ENCODE assay signal across 15 cellular contexts in the genomic region with DNA sequence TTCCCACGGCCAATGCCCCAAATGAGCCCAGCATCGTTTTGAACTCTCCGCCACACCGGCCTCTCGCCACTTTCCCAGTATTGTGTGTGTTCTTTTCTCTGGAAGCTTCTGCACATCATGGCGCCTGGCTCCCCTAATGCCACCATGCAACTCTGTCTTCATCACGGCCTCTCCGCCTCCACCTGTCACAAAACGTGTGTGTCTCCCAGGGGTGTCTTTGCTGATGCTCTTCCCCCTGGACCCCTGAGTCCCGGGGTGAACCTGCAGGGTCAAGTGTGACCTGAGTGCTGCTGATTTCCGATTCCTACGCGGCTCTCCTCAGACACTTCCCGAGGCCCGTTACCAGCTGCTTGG.
DNase-seq lines count a peak whose midpoint lies in the region; ATAC-seq and TF ChIP-seq lines count a peak whose summit lies in the region.
"Had no signal": no experiment of that assay in that cellular context is flagged by ENCODE, and none has a peak within 500 bp of the region (broad histone marks: within the 10 kb centered on the region; RNA-seq: fewer than 3 reads in every experiment).

No MANE protein-coding gene starts in this region.

- H4K20me1 ChIP-seq in IMR-90 (ENCODE audit: insufficient read depth, low read length), result no peaks in the 10 kb centered on the region

- H3K4me1 ChIP-seq in IMR-90 (ENCODE audit: control insufficient read depth, insufficient read depth, low read length) (no peaks in the 10 kb centered on the region), trophoblast cell (ENCODE audit: control insufficient read depth in 1 of 2, insufficient read depth in 2 of 2, low read length in 2 of 2) (peaks cover 8 to 18% of the 10 kb centered on the region in 2 experiments), tibial artery (peaks cover 7 to 74% (median 29%) of the 10 kb centered on the region in 4 donors)

- H3K23ac ChIP-seq in IMR-90 (ENCODE audit: low read depth, low read length) (no peak overlapping the region), trophoblast cell (ENCODE audit: low read length) (no peak overlapping the region)

- H3K79me2 ChIP-seq in trophoblast cell (ENCODE audit: control insufficient read depth, insufficient read depth, low read length, poor library complexity), result no peaks in the 10 kb centered on the region

- H3K18ac ChIP-seq in IMR-90 (ENCODE audit: low read depth, low read length) (no peak overlapping the region), trophoblast cell (ENCODE audit: low read length) (no peak overlapping the region)

- no peak overlapping the region for H3K27ac ChIP-seq in IMR-90 (ENCODE audit: insufficient read depth, low read length)
- peak overlapping the region; percentile 84 to 95 for H3K27ac ChIP-seq in coronary artery
- no peak overlapping the region for H3K27ac ChIP-seq in trophoblast cell (ENCODE audit: low read depth, low read length)
- peak overlapping the region; percentile 63 to 92 for H3K27ac ChIP-seq in tibial artery
- H3K27ac ChIP-seq: C4-2B, HL-60 had no signal

- no peak for TF ChIP-seq RAD21 in IMR-90 (IDR thresholded peaks at IDR 0.05; ENCODE audit: low read length)

- ATAC-seq in IMR-90 (ENCODE audit: low read depth), result no peak
- ATAC-seq: CD8-positive, alpha-beta T cell had no signal

- H3K4me2 ChIP-seq in IMR-90 (ENCODE audit: low read depth, low read length), result no peak overlapping the region
- H3K4me2 ChIP-seq in trophoblast cell (ENCODE audit: low read length), result no peak overlapping the region

- no TSS peak for BruUV-seq in IMR-90 (replicated peaks; lab: Mats Ljungman, UMichigan)

- dilution Hi-C loops in IMR-90 (cut with HindIII; ENCODE audit: low sequenced_read_pairs, unreplicated experiment), result no loop called here

- H3K9me3 ChIP-seq in IMR-90 (ENCODE audit: control insufficient read depth, insufficient read depth, low read length) (no peaks in the 10 kb centered on the region), trophoblast cell (ENCODE audit: insufficient read depth, low read depth, low read length) (peaks cover 3% of the 10 kb centered on the region), tibial artery (no peaks in the 10 kb centered on the region)

- peaks cover 19% of the 10 kb centered on the region; the same call in 1 of the 2 replicates for H3K27me3 ChIP-seq in IMR-90 (ENCODE audit: control insufficient read depth, insufficient read depth, low read length)
- no peaks in the 10 kb centered on the region for H3K27me3 ChIP-seq in trophoblast cell (ENCODE audit: insufficient read depth, low read length)
- H3K27me3 ChIP-seq in tibial artery, result no peaks in the 10 kb centered on the region

- intact Hi-C loops in IMR-90 (cut with micrococcal nuclease) (no loop called here), tibial artery (cut with DNase I; ENCODE audit: low total_unique reads) (no loop called here)

- H4K5ac ChIP-seq in IMR-90 (ENCODE audit: low read depth, low read length), result no peak overlapping the region

- no peak overlapping the region for H2AK9ac ChIP-seq in IMR-90 (replicated peaks; ENCODE audit: low read depth, low read length, poor library complexity)

- H2AK5ac ChIP-seq in IMR-90 (ENCODE audit: low read depth, low read length) (no peak overlapping the region), trophoblast cell (ENCODE audit: low read length) (no peak overlapping the region)

- H3K14ac ChIP-seq in IMR-90 (replicated peaks; ENCODE audit: low read depth, low read length) (no peak overlapping the region), trophoblast cell (ENCODE audit: low read length) (no peak overlapping the region)

- POLR2A ChIA-PET in IMR-90 (lab: Charles Lee; ENCODE audit: unreplicated experiment), result no interaction called here

- peak overlapping the region; percentile 7 for H2BK12ac ChIP-seq in trophoblast cell (ENCODE audit: low read length)

- H3K56ac ChIP-seq in IMR-90 (ENCODE audit: extremely low read depth, insufficient read depth, low read length), result no peak overlapping the region

- CTCF ChIA-PET in IMR-90 (lab: Yijun Ruan, JAX), result no interaction called here

- H3K9ac ChIP-seq in IMR-90 (ENCODE audit: low read depth, low read length), result no peak overlapping the region
- no peak overlapping the region for H3K9ac ChIP-seq in trophoblast cell (ENCODE audit: low read length)

- H2AFZ ChIP-seq in IMR-90 (replicated peaks; ENCODE audit: low read length, poor library complexity) (peak overlapping the region; percentile 58), trophoblast cell (ENCODE audit: insufficient read depth, low read length, poor library complexity) (no peak overlapping the region)

- no peak for TF ChIP-seq POLR2A in IMR-90 (IDR thresholded peaks at IDR 0.05; ENCODE audit: low read depth, low read length)

- H3K79me1 ChIP-seq in IMR-90 (ENCODE audit: low read depth in 1 of 2, low read length in 2 of 2), result no peaks in the 10 kb centered on the region
- peaks cover 3% of the 10 kb centered on the region for H3K79me1 ChIP-seq in trophoblast cell (ENCODE audit: low read length)

- H3K4ac ChIP-seq in IMR-90 (ENCODE audit: low read depth, low read length) (no peak overlapping the region), trophoblast cell (ENCODE audit: low read depth, low read length) (no peak overlapping the region)

- H4K12ac ChIP-seq in trophoblast cell (ENCODE audit: low read depth, low read length), result no peak overlapping the region

- no peak overlapping the region for H4K8ac ChIP-seq in IMR-90 (ENCODE audit: low read depth in 2 of 2, low read length in 2 of 2)
- no peak overlapping the region for H4K8ac ChIP-seq in trophoblast cell (ENCODE audit: low read depth, low read length)

- H3K9me1 ChIP-seq in IMR-90 (ENCODE audit: insufficient read depth, low read length), result 0 out of 2 replicates have a peak, but pooled peaks cover 4% of the 10 kb centered on the region

- 71% methylated on average over 4 of the region's 15 CpGs; no CpG with 5 or more reads in 1 of the 2 experiments for WGBS in IMR-90 (ENCODE audit: extremely low coverage in 2 of 2, insufficient read length in 1 of 2), 2 experiments
- WGBS in trophoblast cell (ENCODE audit: extremely low coverage, insufficient coverage, insufficient read length), result no CpG with 5 or more reads among the region's 15 CpGs

- H3K36me3 ChIP-seq in IMR-90 (ENCODE audit: control insufficient read depth, insufficient read depth, low read length), result no peaks in the 10 kb centered on the region
- H3K36me3 ChIP-seq in trophoblast cell (ENCODE audit: control insufficient read depth in 1 of 2, insufficient read depth in 2 of 2, low read length in 2 of 2), result no peaks in the 10 kb centered on the region
- H3K36me3 ChIP-seq in tibial artery, result no peaks in the 10 kb centered on the region

- DNase-seq in IMR-90 (no peak), coronary artery (ENCODE audit: low spot score) (no peak), trophoblast cell (no peak), tibial artery (no peak), HUDEP-2 (lab: John Stamatoyannopoulos, UW; ENCODE audit: unreplicated experiment in 76 of 76) (no peak), cerebellar nuclear complex (lab: John Stamatoyannopoulos, UW) (no peak), OCI-M1 (lab: John Stamatoyannopoulos, UW) (no peak)
- DNase-seq: CD8-positive, alpha-beta T cell; COR-L47; DMS53; GF-D8; HCEC 1CT; HFFc6 had no signal

- H4K91ac ChIP-seq in IMR-90 (ENCODE audit: insufficient read depth, low read depth, low read length) (no peak overlapping the region), trophoblast cell (ENCODE audit: low read depth, low read length) (peak overlapping the region; percentile 8)

- no peak overlapping the region for H3K4me3 ChIP-seq in IMR-90 (ENCODE audit: insufficient read depth, low read depth, low read length)
- no peak overlapping the region for H3K4me3 ChIP-seq in coronary artery
- no peak overlapping the region for H3K4me3 ChIP-seq in trophoblast cell (ENCODE audit: low read depth, low read length)
- no peak overlapping the region for H3K4me3 ChIP-seq in tibial artery

- H2BK120ac ChIP-seq in IMR-90 (ENCODE audit: low read depth, low read length), result no peak overlapping the region
- no peak overlapping the region for H2BK120ac ChIP-seq in trophoblast cell (ENCODE audit: insufficient read depth, low read length, poor library complexity)

- H2BK15ac ChIP-seq in IMR-90 (ENCODE audit: low read depth, low read length), result no peak overlapping the region

- TF ChIP-seq CTCF in IMR-90 (conservative IDR thresholded peaks at IDR 0.05; ENCODE audit: low read depth, low read length) (no peak), coronary artery (IDR thresholded peaks at IDR 0.05) (no peak), tibial artery (IDR thresholded peaks at IDR 0.05) (no peak)

- no peak overlapping the region for H2BK20ac ChIP-seq in IMR-90 (ENCODE audit: low read depth, low read length)

- no peak overlapping the region for H2BK5ac ChIP-seq in IMR-90 (ENCODE audit: low read depth, low read length, poor library complexity, severe bottlenecking)
- H2BK5ac ChIP-seq in trophoblast cell (ENCODE audit: low read depth, low read length, poor library complexity), result no peak overlapping the region

- in situ Hi-C loops in IMR-90 (cut with MboI; ENCODE audit: low sequenced_read_pairs), result loop anchor here (25.0 kb wide), 1 partner anchor 894 kb away; no protein-coding TSS in a partner anchor

TF ChIP-seq in IMR-90, 13 proteins besides CTCF, POLR2A, EP300 and RAD21:
- TF ChIP-seq CEBPB (IDR thresholded peaks at IDR 0.05; ENCODE audit: low read depth, low read length) (no peak), MAFK (IDR thresholded peaks at IDR 0.05; ENCODE audit: low read depth, low read length) (no peak), BHLHE40 (IDR thresholded peaks at IDR 0.05; ENCODE audit: low read depth, low read length) (no peak)
TF ChIP-seq in IMR-90: peak in this region for 0.

Comparison
In these comparisons a context has a peak if more than half of its experiments do, and no peak if none do; other contexts are left out.
1. H3K27ac ChIP-seq: peak in coronary artery (2 of 2) and tibial artery (2 of 2); none in IMR-90 (single experiment) and trophoblast cell (single experiment).